ENCODE assay signal across 27 cellular contexts in the genomic region with DNA sequence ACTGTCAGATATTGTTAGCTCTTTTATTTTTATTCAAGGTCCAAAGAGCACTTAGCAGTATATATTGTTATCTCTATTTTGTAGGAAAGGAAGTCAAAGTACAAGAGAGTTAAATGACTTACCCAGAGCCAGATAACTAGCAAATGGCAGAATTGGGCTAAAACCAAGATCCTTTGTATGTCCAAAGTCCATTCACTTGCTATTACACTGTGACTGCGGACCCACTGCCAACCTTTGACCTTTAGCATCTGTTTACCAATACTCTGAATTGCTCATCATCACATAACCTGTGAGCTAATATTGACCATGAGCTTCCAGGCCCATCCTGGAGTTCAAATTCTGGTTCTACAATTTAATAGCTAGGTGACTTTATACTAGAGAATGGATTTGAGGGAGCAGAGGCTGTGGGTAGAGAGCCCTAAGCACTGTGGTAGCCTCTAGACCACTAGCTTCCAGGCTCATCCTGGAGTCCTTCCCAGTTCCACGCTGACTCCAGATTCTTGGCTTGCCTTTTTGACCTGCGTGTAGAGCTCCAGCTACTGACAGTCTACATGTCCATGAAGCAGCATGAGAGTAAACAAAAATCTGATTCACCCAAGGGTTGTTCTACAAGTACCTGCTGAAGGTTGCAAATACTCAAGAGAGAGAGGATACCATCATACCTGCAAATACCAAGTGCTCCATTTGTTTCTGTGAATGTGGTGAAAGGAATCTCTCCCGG.
"Had no signal": no experiment of that assay in that cellular context is flagged by ENCODE, and none has a peak within 500 bp of the region (broad histone marks: within the 10 kb centered on the region; RNA-seq: fewer than 3 reads in every experiment).

No MANE protein-coding gene starts in this region.

- DNase-seq: activated B cell treated with CpG ODN at 0.5 μM for 24 hours; activated CD4-positive, alpha-beta memory T cell treated with anti-CD3 and anti-CD28 coated beads, Interleukin-2, amount 10 ng/mL, durations not matched to agents 7 days and 5 days; activated CD4-positive, alpha-beta T cell treated with anti-CD3 and anti-CD28 coated beads, Interleukin-2, amount 50 U/mL, for 1 hour; activated gamma-delta T cell; activated naive CD4-positive, alpha-beta T cell treated with anti-CD3 and anti-CD28 coated beads for 36 hours; activated naive CD8-positive, alpha-beta T cell treated with anti-CD3 and anti-CD28 coated beads for 36 hours; activated T-cell treated with anti-CD3 and anti-CD28 coated beads for 4 hours; activated T-cell treated with anti-CD3 and anti-CD28 coated beads, Interleukin-2, amount 50 U/mL, for 48 hours; brain microvascular endothelial cell; Kasumi-1; KBM-7; NCI-H1105 treated with DMSO at 0.1 percent for 48 hours; NCI-H146; NCI-H187 treated with DMSO at 0.1 percent for 48 hours; NCI-H2081 treated with DMSO at 0.1 percent for 48 hours; NCI-H446; NCI-H524; PC-9; RPMI8226; T-cell; T-helper 2 cell; T1000 had no signal

- H3K27me3 ChIP-seq: brain microvascular endothelial cell had no signal

- H3K36me3 ChIP-seq: brain microvascular endothelial cell, cardiac muscle cell had no signal

- H3K27ac ChIP-seq: brain microvascular endothelial cell, cardiac muscle cell, PC-9, SK-N-MC had no signal

- FAIRE-seq: TTC549 had no signal

- ATAC-seq: activated T-helper 17 cell treated with anti-CD3 and anti-CD28 coated beads, Interleukin-2, amount 50 U/mL, for 72 hours; Right ventricle myocardium inferior; T-cell had no signal

- H3K4me3 ChIP-seq: cardiac muscle cell, PC-9, SK-N-MC had no signal
